In genomic region chr9:136596219-136596616, GRCh38 we compare ENCODE assay signal across 1 cellular context.
TF ChIP-seq lines count a peak whose summit lies in the region.

No MANE protein-coding gene starts in this region.

TF ChIP-seq in GM12878, 131 proteins besides CTCF, POLR2A, EP300 and RAD21:
- TF ChIP-seq ZBED1 (IDR thresholded peaks at IDR 0.05; ENCODE audit: borderline replicate concordance) (no peak), WRNIP1 (IDR thresholded peaks at IDR 0.05; ENCODE audit: borderline replicate concordance, low read depth, low read length) (no peak), TCF7 (IDR thresholded peaks at IDR 0.05; ENCODE audit: borderline replicate concordance) (no peak), STAT1 (conservative IDR thresholded peaks at IDR 0.05) (no peak), PAX5 (IDR thresholded peaks at IDR 0.05; ENCODE audit: borderline replicate concordance, low read depth, low read length) (no peak), MYB (IDR thresholded peaks at IDR 0.05; ENCODE audit: borderline replicate concordance, low read depth, low read length) (no peak), ZNF384 (IDR thresholded peaks at IDR 0.05; ENCODE audit: borderline replicate concordance, low read depth, low read length) (peak; percentile 18; the same call in 1 of the 2 replicates)
TF ChIP-seq in GM12878: peak in this region for 1.
